Comparison of ENCODE assay signal across 11 cellular contexts in the genomic region with DNA sequence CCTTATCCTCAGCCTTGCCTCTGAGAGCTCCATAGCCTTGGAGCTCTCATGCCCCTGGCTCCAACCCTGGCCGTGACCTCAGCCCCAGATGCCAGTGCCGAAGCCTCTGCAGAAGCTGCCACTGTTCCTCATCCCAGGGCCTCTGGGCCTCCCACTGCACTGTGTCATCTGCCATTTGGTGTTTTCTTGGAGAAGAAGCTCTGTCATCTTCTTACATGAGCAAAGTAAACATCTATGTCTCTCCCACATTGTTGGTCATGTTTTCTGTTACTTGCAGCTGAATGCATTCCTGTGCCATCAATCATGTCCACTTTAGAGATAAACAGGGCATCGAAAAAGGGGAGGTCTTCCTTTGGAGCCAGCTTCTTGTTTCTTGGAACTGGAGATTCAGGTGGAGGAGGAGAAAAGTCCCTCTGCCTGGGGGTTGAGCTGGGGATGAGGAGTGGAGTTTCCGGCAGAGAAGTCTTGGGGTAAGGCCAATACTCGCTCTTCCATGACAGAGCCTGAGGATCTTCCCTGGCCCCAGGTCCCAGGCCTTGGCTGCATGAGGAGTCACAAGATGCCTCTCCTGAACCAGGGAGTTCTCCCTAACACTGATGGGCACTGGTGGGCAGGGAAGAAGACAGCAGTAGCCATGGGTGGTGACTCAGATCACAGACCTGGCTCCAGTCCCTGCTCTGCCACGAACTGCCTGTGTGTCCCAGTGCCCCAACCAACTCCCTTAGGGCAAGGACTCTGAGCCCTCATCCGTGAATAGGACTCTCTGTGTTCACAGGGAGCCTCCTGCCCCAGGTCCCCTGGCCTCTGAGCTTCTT. TPM values are rescaled to one million over a fixed set of nuclear protein-coding genes. Genes with fewer than 3 reads are reported as not detected.
DNase-seq lines count a peak whose midpoint lies in the region; ATAC-seq, FAIRE-seq and TF ChIP-seq lines count a peak whose summit lies in the region.
"Had no signal": no experiment of that assay in that cellular context is flagged by ENCODE, and none has a peak within 500 bp of the region (broad histone marks: within the 10 kb centered on the region; RNA-seq: fewer than 3 reads in every experiment).

No MANE protein-coding gene starts in this region.

- no peak for FAIRE-seq in A549 (lab: Jason Lieb, UNC)
- no peak for FAIRE-seq in kidney (lab: Jason Lieb, UNC)

- H3K9ac ChIP-seq in kidney (ENCODE audit: low read length in 2 of 2), result no peak overlapping the region

- no peak for TF ChIP-seq RAD21 in A549 (conservative IDR thresholded peaks at IDR 0.05 in 1 of 2, IDR thresholded peaks at IDR 0.05 in 1 of 2)

- peak overlapping the region; percentile 80 for H3K4me2 ChIP-seq in A549

- 30% methylated on average over 7 of the region's 7 CpGs for WGBS in A549 (ENCODE audit: missing lambda C conversion rate)

- intact Hi-C loops in kidney (cut with DNase I), result no loop called here

- no peaks in the 10 kb centered on the region for H3K36me3 ChIP-seq in kidney (ENCODE audit: control insufficient read depth in 1 of 2, insufficient read depth in 2 of 2, low read length in 2 of 2)
- H3K36me3 ChIP-seq: sigmoid colon, uterus had no signal

- TF ChIP-seq CTCF in A549 (IDR thresholded peaks at IDR 0.05) (no peak), kidney (IDR thresholded peaks at IDR 0.05; ENCODE audit: borderline replicate concordance, extremely low read depth, insufficient read depth) (no peak), coronary artery (IDR thresholded peaks at IDR 0.05) (no peak)

- H3K27ac ChIP-seq in A549 (peak overlapping the region; percentile 88 to 90), kidney (ENCODE audit: low read depth in 2 of 2, low read length in 2 of 2) (peak overlapping the region; percentile 7 to 30), coronary artery (no peak overlapping the region)

- CTCF ChIA-PET in A549 (lab: Yijun Ruan, JAX), result interaction anchor here (0.7 to 1.5 kb wide), 7 partner anchors 12 to 216 kb away, joined by 3 to 5 read pairs (median 3); no protein-coding TSS in a partner anchor

- peak; percentile 80 to 89 for ATAC-seq in A549
- ATAC-seq: WTC11 had no signal

- peaks cover 46% of the 10 kb centered on the region for H3K4me1 ChIP-seq in A549
- H3K4me1 ChIP-seq in kidney (ENCODE audit: control insufficient read depth in 1 of 2, insufficient read depth in 1 of 2, low read depth in 1 of 2, low read length in 2 of 2), result peaks cover 0 to 8% of the 10 kb centered on the region in 2 donors
- H3K4me1 ChIP-seq: sigmoid colon, uterus had no signal

- TF ChIP-seq EP300 in A549 (IDR thresholded peaks at IDR 0.05), result peak; percentile 25 to 53; a peak in 1 of 5 replicates

- TF ChIP-seq POLR2A in A549 (IDR thresholded peaks at IDR 0.05; ENCODE audit: low read length), result no peak

- no peak overlapping the region for H3K4me3 ChIP-seq in A549
- no peak overlapping the region for H3K4me3 ChIP-seq in kidney (ENCODE audit: low read length in 2 of 2)
- H3K4me3 ChIP-seq in coronary artery, result no peak overlapping the region
- H3K4me3 ChIP-seq: sigmoid colon, uterus had no signal

- DNase-seq in A549 (ENCODE audit: low read depth in 1 of 2, low spot score in 1 of 2) (peak; percentile 41 to 79), HCEC 1CT (peak; percentile 6), amniotic epithelial cell (ENCODE audit: low read depth) (peak; percentile 80), kidney (peak; percentile 75), coronary artery (ENCODE audit: low spot score) (no peak), HuH-7 (ENCODE audit: low spot score) (no peak), NOMO-1 (lab: John Stamatoyannopoulos, UW; ENCODE audit: unreplicated experiment in 2 of 2) (no peak), SHP77 treated with DMSO at 0.1 percent for 48 hours (lab: John Stamatoyannopoulos, UW) (no peak)
- DNase-seq: sigmoid colon had no signal

- no peaks in the 10 kb centered on the region for H3K9me3 ChIP-seq in A549
- H3K9me3 ChIP-seq in kidney (ENCODE audit: control insufficient read depth in 1 of 2, low read length in 2 of 2), result no peaks in the 10 kb centered on the region
- H3K9me3 ChIP-seq: sigmoid colon, uterus had no signal

- POLR2A ChIA-PET in A549 (lab: Yijun Ruan, JAX), result interaction anchor here (0.7 to 2.8 kb wide), 6 partner anchors 13 to 48 kb away, joined by 3 to 16 read pairs (median 6); a partner anchor contains a TSS

TF ChIP-seq in A549, 52 proteins besides CTCF, POLR2A, EP300 and RAD21 (continues in another document):
- TF ChIP-seq HOXB13 (CRISPR knock-in tag; IDR thresholded peaks at IDR 0.05; ENCODE audit: low read depth) (no peak), HOXB5 (CRISPR knock-in tag; IDR thresholded peaks at IDR 0.05) (0 out of 2 replicates have a peak, but pooled peaks have one; percentile 28), RNF2 (IDR thresholded peaks at IDR 0.05; ENCODE audit: borderline replicate concordance, low read depth) (no peak), CHD4 (IDR thresholded peaks at IDR 0.05; ENCODE audit: borderline replicate concordance) (no peak), TFCP2L1 (CRISPR knock-in tag; IDR thresholded peaks at IDR 0.05) (no peak), TP53 (CRISPR knock-in tag; IDR thresholded peaks at IDR 0.05) (no peak), HDAC2 (IDR thresholded peaks at IDR 0.05) (no peak), JUNB (IDR thresholded peaks at IDR 0.05) (peak; percentile 42), SREBF2 (IDR thresholded peaks at IDR 0.05) (no peak), ZSCAN20 (CRISPR knock-in tag; IDR thresholded peaks at IDR 0.05) (no peak), EHMT2 (IDR thresholded peaks at IDR 0.05; ENCODE audit: low read depth) (no peak), JUN (IDR thresholded peaks at IDR 0.05) (peak in 1 of 2 experiments; percentile 25; a peak in 1 of 5 replicates), RFX5 (IDR thresholded peaks at IDR 0.05) (no peak), SMC3 (IDR thresholded peaks at IDR 0.05) (no peak), CHD2 (IDR thresholded peaks at IDR 0.05; ENCODE audit: low read length, partially characterized antibody) (no peak), ESRRA (IDR thresholded peaks at IDR 0.05; ENCODE audit: borderline replicate concordance, low read length) (no peak), MAZ (IDR thresholded peaks at IDR 0.05; ENCODE audit: borderline replicate concordance, low read depth, low read length) (no peak), ZNF302 (CRISPR knock-in tag; IDR thresholded peaks at IDR 0.05) (no peak), MAFK (IDR thresholded peaks at IDR 0.05; ENCODE audit: partially characterized antibody) (peak; percentile 36), ZC3H11A (IDR thresholded peaks at IDR 0.05) (no peak), GATA3 (IDR thresholded peaks at IDR 0.05; ENCODE audit: borderline replicate concordance) (peak; percentile 48; the same call in 1 of the 2 replicates), BHLHE40 (IDR thresholded peaks at IDR 0.05; ENCODE audit: low read depth, low read length) (no peak), MYC (IDR thresholded peaks at IDR 0.05; ENCODE audit: borderline replicate concordance, low read length) (no peak), CEBPB (IDR thresholded peaks at IDR 0.05) (0 out of 4 replicates have a peak, but pooled peaks of 1 of the 2 experiments have one; percentile 9), FOSL2 (IDR thresholded peaks at IDR 0.05) (0 out of 2 replicates have a peak, but pooled peaks have one; percentile 28), FOSL2 (CRISPR knock-in tag; IDR thresholded peaks at IDR 0.05) (peak; percentile 49), NR3C1 (IDR thresholded peaks at IDR 0.05) (no peak), CBX2 (IDR thresholded peaks at IDR 0.05; ENCODE audit: borderline replicate concordance, low read depth) (no peak), FOXS1 (CRISPR knock-in tag; IDR thresholded peaks at IDR 0.05) (no peak)
- TF ChIP-seq, protein P1, sequence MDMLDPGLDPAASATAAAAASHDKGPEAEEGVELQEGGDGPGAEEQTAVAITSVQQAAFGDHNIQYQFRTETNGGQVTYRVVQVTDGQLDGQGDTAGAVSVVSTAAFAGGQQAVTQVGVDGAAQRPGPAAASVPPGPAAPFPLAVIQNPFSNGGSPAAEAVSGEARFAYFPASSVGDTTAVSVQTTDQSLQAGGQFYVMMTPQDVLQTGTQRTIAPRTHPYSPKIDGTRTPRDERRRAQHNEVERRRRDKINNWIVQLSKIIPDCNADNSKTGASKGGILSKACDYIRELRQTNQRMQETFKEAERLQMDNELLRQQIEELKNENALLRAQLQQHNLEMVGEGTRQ (IDR thresholded peaks at IDR 0.05), result no peak
- TF ChIP-seq, protein P2, sequence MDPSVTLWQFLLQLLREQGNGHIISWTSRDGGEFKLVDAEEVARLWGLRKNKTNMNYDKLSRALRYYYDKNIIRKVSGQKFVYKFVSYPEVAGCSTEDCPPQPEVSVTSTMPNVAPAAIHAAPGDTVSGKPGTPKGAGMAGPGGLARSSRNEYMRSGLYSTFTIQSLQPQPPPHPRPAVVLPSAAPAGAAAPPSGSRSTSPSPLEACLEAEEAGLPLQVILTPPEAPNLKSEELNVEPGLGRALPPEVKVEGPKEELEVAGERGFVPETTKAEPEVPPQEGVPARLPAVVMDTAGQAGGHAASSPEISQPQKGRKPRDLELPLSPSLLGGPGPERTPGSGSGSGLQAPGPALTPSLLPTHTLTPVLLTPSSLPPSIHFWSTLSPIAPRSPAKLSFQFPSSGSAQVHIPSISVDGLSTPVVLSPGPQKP (IDR thresholded peaks at IDR 0.05; ENCODE audit: low read depth, low read length), result no peak
- TF ChIP-seq, protein P3, sequence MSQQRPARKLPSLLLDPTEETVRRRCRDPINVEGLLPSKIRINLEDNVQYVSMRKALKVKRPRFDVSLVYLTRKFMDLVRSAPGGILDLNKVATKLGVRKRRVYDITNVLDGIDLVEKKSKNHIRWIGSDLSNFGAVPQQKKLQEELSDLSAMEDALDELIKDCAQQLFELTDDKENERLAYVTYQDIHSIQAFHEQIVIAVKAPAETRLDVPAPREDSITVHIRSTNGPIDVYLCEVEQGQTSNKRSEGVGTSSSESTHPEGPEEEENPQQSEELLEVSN (IDR thresholded peaks at IDR 0.05; ENCODE audit: borderline replicate concordance, low read depth), result no peak
- TF ChIP-seq, protein P4, sequence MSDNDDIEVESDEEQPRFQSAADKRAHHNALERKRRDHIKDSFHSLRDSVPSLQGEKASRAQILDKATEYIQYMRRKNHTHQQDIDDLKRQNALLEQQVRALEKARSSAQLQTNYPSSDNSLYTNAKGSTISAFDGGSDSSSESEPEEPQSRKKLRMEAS (IDR thresholded peaks at IDR 0.05), result no peak; the same call in none of the 2 replicates

RNA-seq across cellular contexts. Expression of a gene that starts 45.2 kb away (rescaled TPM):
- polyA plus RNA-seq in A549 (2011; rRNA removed) (2,791 and 4,959 TPM in 2 replicates), A549 (2017; fragmentation: RNase III; extraction: RNeasy Plus Mini Kit Qiagen cat#74134 plus additional on column Dnase treatment) (12,354 to 13,747 TPM (median 12,799 TPM) in 3 replicates), kidney (ENCODE audit: insufficient read depth, low read depth, low replicate concordance) (7,914 TPM)
- 6,916 and 9,060 TPM in 2 replicates for polyA plus RNA-seq in A549 (2012; cell fraction: cytosol; rRNA removed)
- polyA plus RNA-seq in A549 (2012; cell fraction: nucleus; rRNA removed), result 2,875 and 3,583 TPM in 2 replicates
- polyA minus RNA-seq in A549 (2011; rRNA and poly(A)+ RNA removed), result 2,337 and 2,680 TPM in 2 replicates
- 3,221 TPM for total RNA-seq in kidney

Comparison
In these comparisons a context has a peak if more than half of its experiments do, and no peak if none do; other contexts are left out.
1. DNase-seq: peak in A549 (2 of 2), HCEC 1CT (single experiment), amniotic epithelial cell (single experiment) and kidney (single experiment); none in coronary artery (single experiment), HuH-7 (single experiment), NOMO-1 (0 of 2) and SHP77 treated with DMSO at 0.1 percent for 48 hours (single experiment).
2. H3K27ac ChIP-seq: peak in A549 (2 of 2) and kidney (2 of 2); none in coronary artery (0 of 2).